ENCODE assay signal across 10 cellular contexts in the genomic region with DNA sequence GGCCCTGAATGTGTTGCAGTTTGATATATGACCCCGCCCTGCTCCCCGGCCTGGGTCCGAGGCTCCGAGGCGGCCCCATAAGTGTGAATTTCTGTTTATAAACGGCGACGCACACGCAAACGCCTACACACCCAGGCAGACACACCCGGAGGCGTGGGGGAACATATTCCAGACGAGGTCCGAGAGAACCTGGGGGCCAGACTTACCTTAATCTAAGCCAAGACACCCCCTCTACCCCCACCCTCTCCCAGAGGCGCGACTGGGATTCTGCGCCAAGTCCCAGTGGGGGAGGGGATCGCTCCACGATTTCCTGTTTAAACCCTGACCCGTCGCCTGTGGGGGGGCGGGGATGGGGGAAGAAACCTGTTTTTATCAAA. TPM values are rescaled to one million over a fixed set of nuclear protein-coding genes. Genes with fewer than 3 reads are reported as not detected.
A peak's percentile ranks its signal among the peaks of the same experiment; 100 is the strongest.
DNase-seq lines count a peak whose midpoint lies in the region; ATAC-seq and TF ChIP-seq lines count a peak whose summit lies in the region.
"Had no signal": no experiment of that assay in that cellular context is flagged by ENCODE, and none has a peak within 500 bp of the region (broad histone marks: within the 10 kb centered on the region; RNA-seq: fewer than 3 reads in every experiment).

No MANE protein-coding gene starts in this region.

- DNase-seq in NCI-H2227 treated with DMSO at 0.1 percent for 48 hours (lab: John Stamatoyannopoulos, UW) = peak; percentile 23
- DNase-seq in sciatic nerve (ENCODE audit: low spot score) = peak; percentile 89
- no peak for DNase-seq in esophagus squamous epithelium (lab: John Stamatoyannopoulos, UW)
- no peak for DNase-seq in T-cell
- DNase-seq in NCI-H345 (lab: John Stamatoyannopoulos, UW) = no peak
- DNase-seq: small intestine had no signal

- peaks cover 29% of the 10 kb centered on the region for H3K4me1 Mint-ChIP-seq in dendritic cell treated with granulocyte-macrophage colony-stimulating factor and Interleukin-4, amounts not matched to agents 40 ng/mL and 50 ng/mL, for 4 days (ENCODE audit: low read depth)
- H3K4me1 Mint-ChIP-seq in T-cell = peaks cover 20 to 32% (median 27%) of the 10 kb centered on the region in 3 donors

- POLR2A ChIA-PET in T-cell (lab: Charles Lee) = no interaction called here

- TF ChIP-seq POLR2A in esophagus squamous epithelium (IDR thresholded peaks at IDR 0.05) = no peak

- H3K4me3 ChIP-seq in GM12875 (ENCODE audit: low read depth, low read length) (peak overlapping the region; percentile 69), esophagus squamous epithelium (peak overlapping the region in 2 of 4 donors; percentile 54 to 64)

- TF ChIP-seq CTCF in GM12875 (IDR thresholded peaks at IDR 0.05; ENCODE audit: borderline replicate concordance, insufficient read depth, low read depth, low read length) = no peak
- no peak for TF ChIP-seq CTCF in esophagus squamous epithelium (IDR thresholded peaks at IDR 0.05)

- CTCF ChIA-PET in T-cell (lab: Charles Lee) = no interaction called here

- H3K27me3 Mint-ChIP-seq in dendritic cell treated with granulocyte-macrophage colony-stimulating factor and Interleukin-4, amounts not matched to agents 40 ng/mL and 50 ng/mL, for 4 days = peaks cover 97% of the 10 kb centered on the region
- peaks cover 56 to 86% of the 10 kb centered on the region in 2 donors for H3K27me3 Mint-ChIP-seq in T-cell

- peaks cover 15 to 100% (median 26%) of the 10 kb centered on the region in 4 donors for H3K27me3 ChIP-seq in esophagus squamous epithelium

- peaks cover 3 to 55% (median 11%) of the 10 kb centered on the region in 3 donors for H3K4me1 ChIP-seq in esophagus squamous epithelium

- H3K36me3 ChIP-seq in esophagus squamous epithelium = no peaks in the 10 kb centered on the region

- ATAC-seq in sciatic nerve (peak; percentile 52), T-cell (replicated peaks in 1 of 4) (no peak), HG03571 (IDR thresholded peaks at IDR 0.05; ENCODE audit: unreplicated experiment) (no peak)

- no peaks in the 10 kb centered on the region for H3K9me3 Mint-ChIP-seq in dendritic cell treated with granulocyte-macrophage colony-stimulating factor and Interleukin-4, amounts not matched to agents 40 ng/mL and 50 ng/mL, for 4 days
- no peaks in the 10 kb centered on the region for H3K9me3 Mint-ChIP-seq in T-cell

- H3K27ac Mint-ChIP-seq in dendritic cell treated with granulocyte-macrophage colony-stimulating factor and Interleukin-4, amounts not matched to agents 40 ng/mL and 50 ng/mL, for 4 days = peak overlapping the region; percentile 57
- H3K27ac Mint-ChIP-seq in T-cell = no peak overlapping the region

- no peak overlapping the region for H3K27ac ChIP-seq in esophagus squamous epithelium

- 43 to 62% methylated on average over 10 to 14 of the region's 22 CpGs for WGBS in esophagus squamous epithelium, 2 donors

- intact Hi-C loops in dendritic cell treated with granulocyte-macrophage colony-stimulating factor and Interleukin-4, amounts not matched to agents 40 ng/mL and 50 ng/mL, for 4 days (cut with micrococcal nuclease) = no loop called here
- intact Hi-C loops in sciatic nerve (cut with DNase I) = no loop called here
- intact Hi-C loops in esophagus squamous epithelium (cut with DNase I) = no loop called here

- no peaks in the 10 kb centered on the region for H3K9me3 ChIP-seq in esophagus squamous epithelium

- no peaks in the 10 kb centered on the region for H3K36me3 Mint-ChIP-seq in dendritic cell treated with granulocyte-macrophage colony-stimulating factor and Interleukin-4, amounts not matched to agents 40 ng/mL and 50 ng/mL, for 4 days (ENCODE audit: low read depth)
- no peaks in the 10 kb centered on the region for H3K36me3 Mint-ChIP-seq in T-cell

- peak overlapping the region; percentile 13 for H3K4me3 Mint-ChIP-seq in dendritic cell treated with granulocyte-macrophage colony-stimulating factor and Interleukin-4, amounts not matched to agents 40 ng/mL and 50 ng/mL, for 4 days
- peak overlapping the region in 1 of 3 donors; percentile 79 for H3K4me3 Mint-ChIP-seq in T-cell

RNA-seq across cellular contexts. Expression of a gene that starts 9.6 kb away (rescaled TPM):
- total RNA-seq in sciatic nerve = 35.3 TPM
- 1 to 10 TPM in 1 of 4 donors, under 1 TPM in 2, not detected in 1; 0.21 to 1.1 (median 0.30) TPM for total RNA-seq in esophagus squamous epithelium
- total RNA-seq in T-cell = not detected
- total RNA-seq: T-helper 1 cell treated with Interleukin-12 subunit alpha and Interleukin-12 subunit beta and Interleukin-4 antibody, amounts not matched to agents 30 ng/mL and 1 ng/mL, for 36 hours had no signal

RNA-seq across cellular contexts. Expression of a gene that starts 9.8 kb away (rescaled TPM):
- total RNA-seq in sciatic nerve (7.0 TPM), esophagus squamous epithelium (under 1 TPM in 1 of 4 donors, not detected in 3; 0.70 TPM), T-cell (not detected)
- total RNA-seq: T-helper 1 cell treated with Interleukin-12 subunit alpha and Interleukin-12 subunit beta and Interleukin-4 antibody, amounts not matched to agents 30 ng/mL and 1 ng/mL, for 36 hours had no signal

RNA-seq across cellular contexts. Expression of a gene that starts 14.3 kb away (rescaled TPM):
- total RNA-seq in sciatic nerve (5.6 TPM), esophagus squamous epithelium (1 to 10 TPM in 1 of 4 donors, under 1 TPM in 1, not detected in 2; 0.31 to 1.1 TPM), T-cell (not detected)
- total RNA-seq: T-helper 1 cell treated with Interleukin-12 subunit alpha and Interleukin-12 subunit beta and Interleukin-4 antibody, amounts not matched to agents 30 ng/mL and 1 ng/mL, for 36 hours had no signal

RNA-seq across cellular contexts. Expression of a gene that starts 18.6 kb away (rescaled TPM):
- 10.2 TPM for total RNA-seq in sciatic nerve
- total RNA-seq in esophagus squamous epithelium = 1 to 10 TPM in 1 of 4 donors, not detected in 3; 1.5 TPM
- total RNA-seq in T-cell = not detected
- total RNA-seq: T-helper 1 cell treated with Interleukin-12 subunit alpha and Interleukin-12 subunit beta and Interleukin-4 antibody, amounts not matched to agents 30 ng/mL and 1 ng/mL, for 36 hours had no signal

RNA-seq across cellular contexts. Expression of a gene that starts 33.6 kb away (rescaled TPM):
- 17.2 TPM for total RNA-seq in sciatic nerve
- total RNA-seq in esophagus squamous epithelium = 1 to 10 TPM in 1 of 4 donors, under 1 TPM in 1, not detected in 2; 0.31 to 1.3 TPM
- under 1 TPM in 1 of 5 donors, not detected in 4; 0.30 TPM for total RNA-seq in T-cell
- total RNA-seq: T-helper 1 cell treated with Interleukin-12 subunit alpha and Interleukin-12 subunit beta and Interleukin-4 antibody, amounts not matched to agents 30 ng/mL and 1 ng/mL, for 36 hours had no signal

Comparison
In these comparisons a context has a peak if more than half of its experiments do, and no peak if none do; other contexts are left out.
1. DNase-seq: peak in NCI-H2227 treated with DMSO at 0.1 percent for 48 hours (single experiment) and sciatic nerve (single experiment); none in esophagus squamous epithelium (single experiment), T-cell (0 of 34) and NCI-H345 (single experiment).
2. RNA of a gene that starts 9.6 kb away (total RNA-seq): 35.3 TPM in sciatic nerve (single experiment); 0.21 to 1.1 TPM in esophagus squamous epithelium and not detected in T-cell; every median in the first group is over 10 times any median in the second.